ENCODE assay signal across 28 cellular contexts in genomic region chr3:4042070-4042469, GRCh38.
"Had no signal": no experiment of that assay in that cellular context is flagged by ENCODE, and none has a peak within 500 bp of the region (broad histone marks: within the 10 kb centered on the region; RNA-seq: fewer than 3 reads in every experiment).

No MANE protein-coding gene starts in this region.

- H3K27me3 Mint-ChIP-seq: stimulated activated memory B cell treated with anti-CD40 and anti-IgM and Interleukin-4, amounts not matched to agents 10 μg/mL and 1 μg/mL and 100 μg/mL, for 72 hours; stimulated activated naive B cell treated with anti-CD40 and anti-IgM and Interleukin-4, amounts not matched to agents 10 μg/mL and 1 μg/mL and 100 μg/mL, for 72 hours; stimulated activated naive CD8-positive, alpha-beta T cell treated with anti-CD3 and anti-CD28 coated beads, Interleukin-15, amount 100 ng/mL, for 72 hours; stimulated activated naive CD8-positive, alpha-beta T cell treated with anti-CD3 and anti-CD28 coated beads, Interleukin-15, Interleukin-2, amounts not matched to agents 100 ng/mL and 50 ng/mL, for 24 hours; type B pancreatic cell had no signal

- H3K27ac ChIP-seq: stomach, suprapubic skin, testis, thoracic aorta, thyroid gland, tibial artery, transverse colon, upper lobe of left lung, upper lobe of right lung, uterus, vagina had no signal

- H3K4me1 Mint-ChIP-seq: stimulated activated effector memory CD8-positive, alpha-beta T cell treated with anti-CD3 and anti-CD28 coated beads, Interleukin-12 subunit alpha, Interleukin-12 subunit beta, amount 100 ng/mL, for 72 hours; stimulated activated naive CD8-positive, alpha-beta T cell treated with anti-CD3 and anti-CD28 coated beads, Interleukin-15, amount 100 ng/mL, for 72 hours had no signal

- H3K4me3 Mint-ChIP-seq: stimulated activated effector memory CD8-positive, alpha-beta T cell treated with anti-CD3 and anti-CD28 coated beads, Interleukin-12 subunit alpha, Interleukin-12 subunit beta, amount 100 ng/mL, for 72 hours; stimulated activated memory B cell treated with anti-CD40 and anti-IgM and Interleukin-4, amounts not matched to agents 10 μg/mL and 1 μg/mL and 100 μg/mL, for 72 hours; stimulated activated naive B cell treated with anti-CD40 and anti-IgM and Interleukin-4, amounts not matched to agents 10 μg/mL and 1 μg/mL and 100 μg/mL, for 72 hours; stimulated activated naive CD8-positive, alpha-beta T cell treated with anti-CD3 and anti-CD28 coated beads, Interleukin-15, amount 100 ng/mL, for 72 hours; stimulated activated naive CD8-positive, alpha-beta T cell treated with anti-CD3 and anti-CD28 coated beads, Interleukin-15, Interleukin-2, amounts not matched to agents 100 ng/mL and 50 ng/mL, for 24 hours; type B pancreatic cell had no signal

- H3K4me1 ChIP-seq: stomach, suprapubic skin, thyroid gland, tibial artery, transverse colon, upper lobe of left lung, upper lobe of right lung, uterus, vagina had no signal

- H3K36me3 ChIP-seq: stomach, suprapubic skin, thoracic aorta, thyroid gland, tibial artery, transverse colon, upper lobe of left lung, upper lobe of right lung, uterus, vagina had no signal

- H3K27ac Mint-ChIP-seq: stimulated activated effector memory CD8-positive, alpha-beta T cell treated with anti-CD3 and anti-CD28 coated beads, Interleukin-12 subunit alpha, Interleukin-12 subunit beta, amount 100 ng/mL, for 72 hours; stimulated activated memory B cell treated with anti-CD40 and anti-IgM and Interleukin-4, amounts not matched to agents 10 μg/mL and 1 μg/mL and 100 μg/mL, for 72 hours; stimulated activated naive B cell treated with anti-CD40 and anti-IgM and Interleukin-4, amounts not matched to agents 10 μg/mL and 1 μg/mL and 100 μg/mL, for 72 hours; stimulated activated naive CD8-positive, alpha-beta T cell treated with anti-CD3 and anti-CD28 coated beads, Interleukin-15, amount 100 ng/mL, for 72 hours; stimulated activated naive CD8-positive, alpha-beta T cell treated with anti-CD3 and anti-CD28 coated beads, Interleukin-15, Interleukin-2, amounts not matched to agents 100 ng/mL and 50 ng/mL, for 24 hours; type B pancreatic cell had no signal

- FAIRE-seq: urothelium cell line had no signal

- H3K9me3 ChIP-seq: stomach, suprapubic skin, testis, thoracic aorta, thyroid gland, tibial artery, tibial nerve, transverse colon, upper lobe of left lung, upper lobe of right lung, uterus, vagina had no signal

- DNase-seq: stimulated activated CD4-positive, alpha-beta T cell treated with anti-CD3 and anti-CD28 coated beads, Interleukin-2, amount 100 ng/mL, for 48 hours; stimulated activated CD4-positive, alpha-beta T cell treated with anti-CD3 and anti-CD28 coated beads, Interleukin-4, amount 100 ng/mL, for 1 hour; stimulated activated CD4-positive, alpha-beta T cell treated with anti-CD3 and anti-CD28 coated beads, Interleukin-4, amount 100 ng/mL, for 24 hours; stimulated activated CD4-positive, alpha-beta T cell treated with anti-CD3 and anti-CD28 coated beads, Interleukin-4, amount 100 ng/mL, for 4 hours; stimulated activated CD8-positive, alpha-beta memory T cell treated with anti-CD3 and anti-CD28 coated beads, Interleukin-4, amount 100 ng/mL, for 48 hours; stimulated activated naive B cell treated with anti-CD40 and anti-IgM and Interleukin-4, amounts not matched to agents 10 μg/mL and 1 μg/mL and 100 μg/mL, for 72 hours; stimulated activated naive CD4-positive, alpha-beta T cell; stimulated activated naive CD4-positive, alpha-beta T cell treated with Interleukin-2 at 50 U/mL for 16 hours; stimulated activated naive CD8-positive, alpha-beta T cell treated with anti-CD3 and anti-CD28 coated beads, Interleukin-15, amount 100 ng/mL, for 72 hours; stimulated activated naive CD8-positive, alpha-beta T cell treated with anti-CD3 and anti-CD28 coated beads, Interleukin-15, Interleukin-2, amounts not matched to agents 100 U/mL and 50 U/mL, for 24 hours; stomach; substantia nigra; testis; thyroid gland; tibial artery; transverse colon; upper lobe of left lung; upper lobe of right lung; uterus had no signal

- ATAC-seq: stimulated activated memory B cell treated with anti-CD40 and anti-IgM and Interleukin-4, amounts not matched to agents 10 μg/mL and 1 μg/mL and 100 μg/mL, for 72 hours; stimulated activated naive B cell treated with anti-CD40 and anti-IgM and Interleukin-4, amounts not matched to agents 10 μg/mL and 1 μg/mL and 100 μg/mL, for 72 hours; stimulated activated naive CD8-positive, alpha-beta T cell treated with anti-CD3 and anti-CD28 coated beads, Interleukin-15, amount 100 ng/mL, for 72 hours; stimulated activated naive CD8-positive, alpha-beta T cell treated with anti-CD3 and anti-CD28 coated beads, Interleukin-15, Interleukin-2, amounts not matched to agents 100 U/mL and 50 U/mL, for 24 hours; upper lobe of right lung had no signal

- H3K4me3 ChIP-seq: stomach, suprapubic skin, testis, thoracic aorta, thyroid gland, tibial artery, tibial nerve, transverse colon, upper lobe of left lung, upper lobe of right lung, uterus, vagina had no signal

- H3K9me3 Mint-ChIP-seq: stimulated activated effector memory CD8-positive, alpha-beta T cell treated with anti-CD3 and anti-CD28 coated beads, Interleukin-12 subunit alpha, Interleukin-12 subunit beta, amount 100 ng/mL, for 72 hours; stimulated activated memory B cell treated with anti-CD40 and anti-IgM and Interleukin-4, amounts not matched to agents 10 μg/mL and 1 μg/mL and 100 μg/mL, for 72 hours; stimulated activated naive B cell treated with anti-CD40 and anti-IgM and Interleukin-4, amounts not matched to agents 10 μg/mL and 1 μg/mL and 100 μg/mL, for 72 hours; stimulated activated naive CD8-positive, alpha-beta T cell treated with anti-CD3 and anti-CD28 coated beads, Interleukin-15, amount 100 ng/mL, for 72 hours; stimulated activated naive CD8-positive, alpha-beta T cell treated with anti-CD3 and anti-CD28 coated beads, Interleukin-15, Interleukin-2, amounts not matched to agents 100 ng/mL and 50 ng/mL, for 24 hours had no signal

- H3K27me3 ChIP-seq: stomach, suprapubic skin, testis, thyroid gland, tibial artery, tibial nerve, transverse colon, upper lobe of left lung, upper lobe of right lung, uterus, vagina had no signal

- H3K36me3 Mint-ChIP-seq: stimulated activated effector memory CD8-positive, alpha-beta T cell treated with anti-CD3 and anti-CD28 coated beads, Interleukin-12 subunit alpha, Interleukin-12 subunit beta, amount 100 ng/mL, for 72 hours; stimulated activated memory B cell treated with anti-CD40 and anti-IgM and Interleukin-4, amounts not matched to agents 10 μg/mL and 1 μg/mL and 100 μg/mL, for 72 hours; type B pancreatic cell had no signal
